In the genomic region with DNA sequence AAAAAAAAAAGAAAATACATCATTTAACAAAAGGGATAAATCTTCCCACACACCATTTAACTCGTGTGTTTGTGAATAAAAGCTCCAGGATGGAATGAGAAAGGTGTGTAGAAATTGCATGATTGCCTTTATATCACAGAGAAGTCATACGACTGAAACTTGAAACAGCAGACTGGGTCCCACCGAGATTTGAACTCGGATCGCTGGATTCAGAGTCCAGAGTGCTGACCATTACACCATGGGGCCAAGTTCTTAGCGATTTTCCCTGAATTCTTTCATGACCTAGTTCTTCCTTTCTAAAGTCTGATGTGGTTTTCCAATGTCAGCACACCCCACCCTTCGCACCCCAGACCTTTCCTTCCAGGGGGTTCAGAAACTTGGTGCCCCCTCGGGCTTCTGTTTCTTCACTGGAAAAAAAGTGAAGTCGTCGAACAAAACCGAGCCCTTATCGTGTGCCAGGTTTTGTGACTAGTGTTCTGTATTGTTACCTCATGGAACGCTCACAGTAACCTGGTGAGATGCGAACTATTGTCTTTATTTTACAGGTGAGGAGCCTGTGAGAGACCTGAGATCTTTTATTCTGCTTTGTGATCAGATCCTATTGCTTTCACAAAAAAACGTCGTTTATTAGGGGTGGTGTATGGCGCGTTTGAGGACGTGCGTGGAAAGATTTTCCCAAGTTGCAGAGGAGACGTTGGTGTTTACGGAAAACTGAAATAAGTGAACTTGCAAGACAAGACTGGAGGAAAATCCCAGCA, we compare ENCODE assay signal across 8 cellular contexts.
A peak's percentile ranks its signal among the peaks of the same experiment; 100 is the strongest.
DNase-seq lines count a peak whose midpoint lies in the region; ATAC-seq and TF ChIP-seq lines count a peak whose summit lies in the region.

No MANE protein-coding gene starts in this region.

- peaks cover 8 to 26% (median 23%) of the 10 kb centered on the region in 4 donors for H3K4me1 Mint-ChIP-seq in naive thymus-derived CD8-positive, alpha-beta T cell

- peak overlapping the region; percentile 66 for H3K4me3 ChIP-seq in fibroblast of pulmonary artery (replicated peaks; ENCODE audit: low read depth, low read length)

- POLR2A ChIA-PET in naive thymus-derived CD8-positive, alpha-beta T cell (lab: Charles Lee): interaction anchor here (0.6 to 0.7 kb wide), 2 partner anchors 29 to 697 kb away, joined by 3 to 4 read pairs; no protein-coding TSS in a partner anchor

- no peaks in the 10 kb centered on the region for H3K9me3 Mint-ChIP-seq in naive thymus-derived CD8-positive, alpha-beta T cell

- TF ChIP-seq CTCF in AG09319 (IDR thresholded peaks at IDR 0.05; ENCODE audit: low read depth, low read length) (no peak), GM20000 (IDR thresholded peaks at IDR 0.05; ENCODE audit: extremely low read depth, missing control alignments) (no peak), fibroblast of pulmonary artery (IDR thresholded peaks at IDR 0.05; ENCODE audit: low read length, missing control alignments) (no peak)

- H3K27me3 Mint-ChIP-seq in naive thymus-derived CD8-positive, alpha-beta T cell: peaks cover 9 to 16% (median 11%) of the 10 kb centered on the region in 5 donors

- no peaks in the 10 kb centered on the region for H3K36me3 Mint-ChIP-seq in naive thymus-derived CD8-positive, alpha-beta T cell

- H3K4me3 Mint-ChIP-seq in naive thymus-derived CD8-positive, alpha-beta T cell: peak overlapping the region; percentile 77 to 91 (median 84)

- ATAC-seq in naive thymus-derived CD8-positive, alpha-beta T cell: no peak
- ATAC-seq in HG03342 (IDR thresholded peaks at IDR 0.05; ENCODE audit: unreplicated experiment): no peak

- H3K27ac Mint-ChIP-seq in naive thymus-derived CD8-positive, alpha-beta T cell: peak overlapping the region in 4 of 10 donors; percentile 16 to 75 (median 50)

- peak; percentile 49 for DNase-seq in AG09319 (ENCODE audit: extremely low read depth, low read depth)
- DNase-seq in GM20000 (ENCODE audit: low spot score): peak; percentile 21
- peak; percentile 74 for DNase-seq in NCI-H510A treated with DMSO at 0.1 percent for 48 hours (lab: John Stamatoyannopoulos, UW)
- peak; percentile 66 for DNase-seq in activated CD8-positive, alpha-beta memory T cell treated with anti-CD3 and anti-CD28 coated beads, Interleukin-2, amount 50 U/mL, for 48 hours
- DNase-seq in fibroblast of pulmonary artery (ENCODE audit: low read depth): peak; percentile 85
- no peak for DNase-seq in naive thymus-derived CD8-positive, alpha-beta T cell
- no peak for DNase-seq in mesenteric fat pad (ENCODE audit: low spot score)

Comparison
In these comparisons a context has a peak if more than half of its experiments do, and no peak if none do; other contexts are left out.
1. DNase-seq: peak in AG09319 (single experiment), GM20000 (single experiment), NCI-H510A treated with DMSO at 0.1 percent for 48 hours (single experiment), activated CD8-positive, alpha-beta memory T cell treated with anti-CD3 and anti-CD28 coated beads, Interleukin-2, amount 50 U/mL, for 48 hours (single experiment) and fibroblast of pulmonary artery (single experiment); none in naive thymus-derived CD8-positive, alpha-beta T cell (0 of 10) and mesenteric fat pad (single experiment).